ENCODE assay signal across 11 cellular contexts in genomic region chr3:113241292-113242033, GRCh38.
DNase-seq lines count a peak whose midpoint lies in the region; ATAC-seq and TF ChIP-seq lines count a peak whose summit lies in the region.
"Had no signal": no experiment of that assay in that cellular context is flagged by ENCODE, and none has a peak within 500 bp of the region (broad histone marks: within the 10 kb centered on the region; RNA-seq: fewer than 3 reads in every experiment).

No MANE protein-coding gene starts in this region.

- H3K27ac Mint-ChIP-seq in stimulated activated effector memory CD8-positive, alpha-beta T cell treated with anti-CD3 and anti-CD28 coated beads, Interleukin-12 subunit alpha, Interleukin-12 subunit beta, amount 100 ng/mL, for 72 hours, result no peak overlapping the region

- no peaks in the 10 kb centered on the region for H3K9me3 Mint-ChIP-seq in stimulated activated effector memory CD8-positive, alpha-beta T cell treated with anti-CD3 and anti-CD28 coated beads, Interleukin-12 subunit alpha, Interleukin-12 subunit beta, amount 100 ng/mL, for 72 hours

- CTCF ChIA-PET in HEK293 (lab: Yijun Ruan, JAX), result interaction anchor here (0.6 kb wide), 1 partner anchor 175 kb away, joined by 3 read pairs; no protein-coding TSS in a partner anchor

- DNase-seq in stimulated activated effector memory CD8-positive, alpha-beta T cell treated with anti-CD3 and anti-CD28 coated beads, Interleukin-12 subunit alpha, Interleukin-12 subunit beta, amount 100 ng/mL, for 72 hours (ENCODE audit: low spot score in 2 of 2), result no peak
- DNase-seq in middle frontal gyrus (ENCODE audit: extremely low spot score, low spot score), result no peak
- no peak for DNase-seq in cerebellar cortex (ENCODE audit: low spot score)
- DNase-seq: effector memory CD4-positive, alpha-beta T cell; midbrain had no signal

- H3K36me3 Mint-ChIP-seq in stimulated activated effector memory CD8-positive, alpha-beta T cell treated with anti-CD3 and anti-CD28 coated beads, Interleukin-12 subunit alpha, Interleukin-12 subunit beta, amount 100 ng/mL, for 72 hours, result no peaks in the 10 kb centered on the region

- no peak overlapping the region for H3K4me3 Mint-ChIP-seq in stimulated activated effector memory CD8-positive, alpha-beta T cell treated with anti-CD3 and anti-CD28 coated beads, Interleukin-12 subunit alpha, Interleukin-12 subunit beta, amount 100 ng/mL, for 72 hours

- no peak overlapping the region for H3K27ac ChIP-seq in HEK293 (ENCODE audit: extremely low read depth, low read depth, low read length)
- no peak overlapping the region for H3K27ac ChIP-seq in iPS-20b (ENCODE audit: low read length)
- H3K27ac ChIP-seq: KMS-11 had no signal

- POLR2A ChIA-PET in HEK293 (lab: Yijun Ruan, JAX), result no interaction called here

- TF ChIP-seq CTCF in HEK293 (tag by site-specific recombination; IDR thresholded peaks at IDR 0.05), result no peak

- ATAC-seq in SK-N-SH treated with all-trans-retinoic acid at 6 μM for 48 hours (peak; percentile 82), HG03342 (IDR thresholded peaks at IDR 0.05; ENCODE audit: unreplicated experiment) (no peak)
- ATAC-seq in stimulated activated effector memory CD8-positive, alpha-beta T cell treated with anti-CD3 and anti-CD28 coated beads, Interleukin-12 subunit alpha, Interleukin-12 subunit beta, amount 100 ng/mL, for 72 hours, result peak; percentile 33
- ATAC-seq: Panc1 had no signal

- H3K36me3 ChIP-seq in HEK293 (ENCODE audit: control insufficient read depth in 2 of 2, insufficient read depth in 1 of 2, low read length in 2 of 2) (no peaks in the 10 kb centered on the region), iPS-20b (ENCODE audit: insufficient read depth, low read depth, low read length) (no peaks in the 10 kb centered on the region)

- H3K9ac ChIP-seq in iPS-20b (ENCODE audit: low read depth, low read length), result peak overlapping the region; percentile 64; the same call in 1 of the 2 replicates
- H3K9ac ChIP-seq: KMS-11 had no signal

- no peaks in the 10 kb centered on the region for H3K9me3 ChIP-seq in HEK293 (ENCODE audit: control insufficient read depth, insufficient read depth, low read depth, low read length)
- H3K9me3 ChIP-seq in iPS-20b (ENCODE audit: insufficient read depth, low read depth, low read length), result no peaks in the 10 kb centered on the region

- no peaks in the 10 kb centered on the region for H3K27me3 ChIP-seq in iPS-20b (ENCODE audit: insufficient read depth, low read length)

- H3K4me1 Mint-ChIP-seq in stimulated activated effector memory CD8-positive, alpha-beta T cell treated with anti-CD3 and anti-CD28 coated beads, Interleukin-12 subunit alpha, Interleukin-12 subunit beta, amount 100 ng/mL, for 72 hours, result peaks cover 13% of the 10 kb centered on the region

- H3K4me1 ChIP-seq in HEK293 (ENCODE audit: control insufficient read depth, insufficient read depth, low read length), result no peaks in the 10 kb centered on the region; the same call in 1 of the 2 replicates
- peaks cover 35% of the 10 kb centered on the region for H3K4me1 ChIP-seq in iPS-20b (ENCODE audit: insufficient read depth, low read length)

- H3K4me3 ChIP-seq in HEK293 (ENCODE audit: low read depth, low read length), result no peak overlapping the region
- H3K4me3 ChIP-seq in iPS-20b (ENCODE audit: low read length), result peak overlapping the region; percentile 42; the same call in 1 of the 2 replicates

TF ChIP-seq in HEK293, 187 proteins besides CTCF, POLR2A, EP300 and RAD21 (continues in another document):
- TF ChIP-seq ZNF266 (tag by site-specific recombination; IDR thresholded peaks at IDR 0.05; ENCODE audit: low read depth) (no peak), ZNF791 (tag by site-specific recombination; IDR thresholded peaks at IDR 0.05) (no peak), GLI4 (tag by site-specific recombination; IDR thresholded peaks at IDR 0.05) (no peak), GLIS1 (tag by site-specific recombination; IDR thresholded peaks at IDR 0.05) (peak; percentile 38; the same call in 1 of the 2 replicates), WT1 (tag by site-specific recombination; IDR thresholded peaks at IDR 0.05) (peak; percentile 91), ZNF639 (tag by site-specific recombination; IDR thresholded peaks at IDR 0.05) (no peak), TRIM28 (IDR thresholded peaks at IDR 0.05; ENCODE audit: borderline replicate concordance, low read length) (peak; percentile 71; the same call in 1 of the 2 replicates), ZNF621 (tag by site-specific recombination; IDR thresholded peaks at IDR 0.05) (no peak), AEBP2 (tag by site-specific recombination; IDR thresholded peaks at IDR 0.05; ENCODE audit: borderline replicate concordance) (no peak), ZNF600 (tag by site-specific recombination; IDR thresholded peaks at IDR 0.05) (no peak), EGR2 (tag by site-specific recombination; IDR thresholded peaks at IDR 0.05; ENCODE audit: low read depth) (peak; percentile 91), ZNF341 (tag by site-specific recombination; IDR thresholded peaks at IDR 0.05; ENCODE audit: low read depth) (0 out of 2 replicates have a peak, but pooled peaks have one; percentile 21)

TF ChIP-seq in SK-N-SH treated with all-trans-retinoic acid at 6 μM for 48 hours, 23 proteins besides CTCF, POLR2A, EP300 and RAD21:
- no peak for TF ChIP-seq ZFP30 (CRISPR knock-in tag; IDR thresholded peaks at IDR 0.05)
- TF ChIP-seq ZNF565 (CRISPR knock-in tag; conservative IDR thresholded peaks at IDR 0.05; ENCODE audit: low read depth), result no peak
- TF ChIP-seq PATZ1 (CRISPR knock-in tag; IDR thresholded peaks at IDR 0.05; ENCODE audit: borderline replicate concordance), result no peak
- TF ChIP-seq ZNF8 (CRISPR knock-in tag; IDR thresholded peaks at IDR 0.05), result no peak
- no peak for TF ChIP-seq CSDC2 (CRISPR knock-in tag; IDR thresholded peaks at IDR 0.05)
- TF ChIP-seq ESRRG (CRISPR knock-in tag; IDR thresholded peaks at IDR 0.05), result no peak
- TF ChIP-seq ZFP3 (CRISPR knock-in tag; IDR thresholded peaks at IDR 0.05), result no peak
- TF ChIP-seq ISL1 (CRISPR knock-in tag; IDR thresholded peaks at IDR 0.05), result no peak
- no peak for TF ChIP-seq CSRNP3 (CRISPR knock-in tag; IDR thresholded peaks at IDR 0.05)
- TF ChIP-seq, protein P1, sequence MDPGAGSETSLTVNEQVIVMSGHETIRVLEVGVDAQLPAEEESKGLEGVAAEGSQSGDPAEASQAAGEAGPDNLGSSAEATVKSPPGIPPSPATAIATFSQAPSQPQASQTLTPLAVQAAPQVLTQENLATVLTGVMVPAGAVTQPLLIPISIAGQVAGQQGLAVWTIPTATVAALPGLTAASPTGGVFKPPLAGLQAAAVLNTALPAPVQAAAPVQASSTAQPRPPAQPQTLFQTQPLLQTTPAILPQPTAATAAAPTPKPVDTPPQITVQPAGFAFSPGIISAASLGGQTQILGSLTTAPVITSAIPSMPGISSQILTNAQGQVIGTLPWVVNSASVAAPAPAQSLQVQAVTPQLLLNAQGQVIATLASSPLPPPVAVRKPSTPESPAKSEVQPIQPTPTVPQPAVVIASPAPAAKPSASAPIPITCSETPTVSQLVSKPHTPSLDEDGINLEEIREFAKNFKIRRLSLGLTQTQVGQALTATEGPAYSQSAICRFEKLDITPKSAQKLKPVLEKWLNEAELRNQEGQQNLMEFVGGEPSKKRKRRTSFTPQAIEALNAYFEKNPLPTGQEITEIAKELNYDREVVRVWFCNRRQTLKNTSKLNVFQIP (CRISPR knock-in tag; IDR thresholded peaks at IDR 0.05; ENCODE audit: borderline replicate concordance, low read depth), result no peak
- TF ChIP-seq TOX (CRISPR knock-in tag; IDR thresholded peaks at IDR 0.05; ENCODE audit: borderline replicate concordance), result no peak
